Comparison of ENCODE assay signal across 1 cellular context in the genomic region with DNA sequence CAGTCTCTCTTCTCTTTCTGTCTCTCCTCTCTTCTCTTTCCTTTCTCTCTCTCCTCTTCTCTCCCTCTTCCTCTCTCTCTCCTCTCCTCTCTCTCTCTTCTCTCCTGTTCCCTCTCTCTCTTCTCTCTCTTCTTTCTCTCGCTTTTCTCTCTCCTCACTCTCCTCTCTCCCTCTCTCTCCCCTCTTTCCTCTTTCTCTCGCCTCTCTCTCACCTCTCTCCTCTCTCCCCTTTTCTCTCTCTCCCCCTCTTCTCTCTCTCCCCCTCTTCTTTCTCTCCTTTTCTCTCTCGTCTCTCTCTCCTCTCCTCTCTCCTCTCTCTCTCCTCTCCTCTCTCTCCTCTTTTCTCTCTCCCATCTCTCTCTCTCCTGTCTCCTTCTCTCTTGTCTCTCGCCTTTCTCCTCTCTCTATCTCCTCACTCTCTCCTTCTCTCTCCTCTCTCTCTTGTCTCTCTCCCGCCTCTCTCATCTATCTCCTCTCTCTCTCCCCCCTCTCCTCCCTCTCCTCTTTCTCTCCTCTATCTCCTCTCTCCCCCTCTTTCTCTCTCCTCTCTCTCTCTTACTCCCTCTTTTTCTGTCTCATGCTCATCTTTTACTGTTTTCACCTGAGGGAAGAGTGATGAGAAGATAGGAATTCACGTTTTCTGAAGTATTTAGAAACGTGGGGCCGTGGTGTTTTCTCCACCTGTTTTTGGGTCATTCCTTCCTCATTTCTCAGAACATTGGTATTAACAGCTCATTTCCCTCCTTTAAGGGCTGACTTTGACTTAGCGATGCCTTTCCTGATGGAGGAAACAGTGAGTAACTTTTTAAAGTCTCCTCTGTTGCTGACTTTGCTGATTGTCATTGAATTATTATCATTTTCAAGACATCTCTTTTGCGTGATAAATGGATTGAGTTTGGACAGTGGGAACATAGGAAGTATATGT.
TF ChIP-seq lines count a peak whose summit lies in the region.

No MANE protein-coding gene starts in this region.

TF ChIP-seq in A549, 52 proteins besides CTCF, POLR2A, EP300 and RAD21 (continued from another document):
- TF ChIP-seq, protein P1, sequence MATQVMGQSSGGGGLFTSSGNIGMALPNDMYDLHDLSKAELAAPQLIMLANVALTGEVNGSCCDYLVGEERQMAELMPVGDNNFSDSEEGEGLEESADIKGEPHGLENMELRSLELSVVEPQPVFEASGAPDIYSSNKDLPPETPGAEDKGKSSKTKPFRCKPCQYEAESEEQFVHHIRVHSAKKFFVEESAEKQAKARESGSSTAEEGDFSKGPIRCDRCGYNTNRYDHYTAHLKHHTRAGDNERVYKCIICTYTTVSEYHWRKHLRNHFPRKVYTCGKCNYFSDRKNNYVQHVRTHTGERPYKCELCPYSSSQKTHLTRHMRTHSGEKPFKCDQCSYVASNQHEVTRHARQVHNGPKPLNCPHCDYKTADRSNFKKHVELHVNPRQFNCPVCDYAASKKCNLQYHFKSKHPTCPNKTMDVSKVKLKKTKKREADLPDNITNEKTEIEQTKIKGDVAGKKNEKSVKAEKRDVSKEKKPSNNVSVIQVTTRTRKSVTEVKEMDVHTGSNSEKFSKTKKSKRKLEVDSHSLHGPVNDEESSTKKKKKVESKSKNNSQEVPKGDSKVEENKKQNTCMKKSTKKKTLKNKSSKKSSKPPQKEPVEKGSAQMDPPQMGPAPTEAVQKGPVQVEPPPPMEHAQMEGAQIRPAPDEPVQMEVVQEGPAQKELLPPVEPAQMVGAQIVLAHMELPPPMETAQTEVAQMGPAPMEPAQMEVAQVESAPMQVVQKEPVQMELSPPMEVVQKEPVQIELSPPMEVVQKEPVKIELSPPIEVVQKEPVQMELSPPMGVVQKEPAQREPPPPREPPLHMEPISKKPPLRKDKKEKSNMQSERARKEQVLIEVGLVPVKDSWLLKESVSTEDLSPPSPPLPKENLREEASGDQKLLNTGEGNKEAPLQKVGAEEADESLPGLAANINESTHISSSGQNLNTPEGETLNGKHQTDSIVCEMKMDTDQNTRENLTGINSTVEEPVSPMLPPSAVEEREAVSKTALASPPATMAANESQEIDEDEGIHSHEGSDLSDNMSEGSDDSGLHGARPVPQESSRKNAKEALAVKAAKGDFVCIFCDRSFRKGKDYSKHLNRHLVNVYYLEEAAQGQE (IDR thresholded peaks at IDR 0.05), result no peak
